Comparison of ENCODE assay signal across 1 cellular context in genomic region chr7:1279041-1279440, GRCh38.
TF ChIP-seq lines count a peak whose summit lies in the region.

No MANE protein-coding gene starts in this region.

TF ChIP-seq in WTC11, 78 proteins besides CTCF, POLR2A, EP300 and RAD21:
- TF ChIP-seq AR (CRISPR knock-in tag; IDR thresholded peaks at IDR 0.05) = no peak
- no peak for TF ChIP-seq ZNF532 (CRISPR knock-in tag; IDR thresholded peaks at IDR 0.05; ENCODE audit: borderline replicate concordance)
- TF ChIP-seq IRF1 (CRISPR knock-in tag; IDR thresholded peaks at IDR 0.05) = no peak
- TF ChIP-seq FOXK1 (CRISPR knock-in tag; IDR thresholded peaks at IDR 0.05) = no peak
- TF ChIP-seq NR1H2 (CRISPR knock-in tag; IDR thresholded peaks at IDR 0.05) = no peak
- no peak for TF ChIP-seq ZNF671 (CRISPR knock-in tag; IDR thresholded peaks at IDR 0.05)
- no peak for TF ChIP-seq TP53 (CRISPR knock-in tag; IDR thresholded peaks at IDR 0.05)
- no peak for TF ChIP-seq JUN (CRISPR knock-in tag; IDR thresholded peaks at IDR 0.05)
- no peak for TF ChIP-seq ZNF416 (CRISPR knock-in tag; IDR thresholded peaks at IDR 0.05)
- TF ChIP-seq MYBL2 (CRISPR knock-in tag; IDR thresholded peaks at IDR 0.05) = no peak
- TF ChIP-seq NFATC4 (CRISPR knock-in tag; IDR thresholded peaks at IDR 0.05) = no peak
- no peak for TF ChIP-seq NR2C2 (CRISPR knock-in tag; IDR thresholded peaks at IDR 0.05)
- no peak for TF ChIP-seq PREB (CRISPR knock-in tag; IDR thresholded peaks at IDR 0.05; ENCODE audit: borderline replicate concordance)
